1 cellular context compared by ENCODE assay signal in genomic region chr14:100616854-100617714, GRCh38.
A peak's percentile ranks its signal among the peaks of the same experiment; 100 is the strongest.
TF ChIP-seq lines count a peak whose summit lies in the region.

No MANE protein-coding gene starts in this region.

TF ChIP-seq in GM12878, 131 proteins besides CTCF, POLR2A, EP300 and RAD21:
- TF ChIP-seq ZZZ3 (IDR thresholded peaks at IDR 0.05; ENCODE audit: control insufficient read depth, insufficient read length, low read depth) (peak; percentile 86), BCL3 (IDR thresholded peaks at IDR 0.05; ENCODE audit: borderline replicate concordance, insufficient read depth, low read depth, low read length, poor library complexity, severe bottlenecking) (no peak)
TF ChIP-seq in GM12878: peak in this region for 1.
